24 cellular contexts compared by ENCODE assay signal in genomic region chr11:131246156-131246555, GRCh38.
"Had no signal": no experiment of that assay in that cellular context is flagged by ENCODE, and none has a peak within 500 bp of the region (broad histone marks: within the 10 kb centered on the region; RNA-seq: fewer than 3 reads in every experiment).

No MANE protein-coding gene starts in this region.

- DNase-seq: activated CD4-positive, alpha-beta T cell treated with anti-CD3 and anti-CD28 coated beads, Interleukin-2, amount 10 ng/mL, durations not matched to agents 24 days and 14 days; activated CD4-positive, CD25-positive, alpha-beta regulatory T cell treated with anti-CD3 and anti-CD28 coated beads, Interleukin-2, amount 50 U/mL, for 72 hours; activated CD8-positive, alpha-beta memory T cell treated with anti-CD3 and anti-CD28 coated beads, Interleukin-2, amount 50 U/mL, for 4 hours; activated effector memory CD4-positive, alpha-beta T cell treated with anti-CD3 and anti-CD28 coated beads, Interleukin-2, amount 50 U/mL, for 16 hours; activated naive CD8-positive, alpha-beta T cell treated with anti-CD3 and anti-CD28 coated beads for 36 hours; activated T-cell treated with anti-CD3 and anti-CD28 coated beads, Interleukin-2, amount 50 U/mL, for 1 hour; aorta; effector memory CD4-positive, alpha-beta T cell; sigmoid colon; stimulated activated CD4-positive, alpha-beta T cell treated with anti-CD3 and anti-CD28 coated beads, Interleukin-4, amount 100 ng/mL, for 24 hours; T-helper 17 cell; T1000 had no signal

- H3K4me3 ChIP-seq: adrenal gland, cardiac muscle cell, coronary artery, gastroesophageal sphincter, heart left ventricle, pancreas, psoas muscle, sigmoid colon, thyroid gland, upper lobe of left lung, vagina had no signal

- H3K9me3 ChIP-seq: adrenal gland, gastroesophageal sphincter, heart left ventricle, pancreas, psoas muscle, sigmoid colon, thyroid gland, upper lobe of left lung, vagina had no signal

- H3K27ac ChIP-seq: adrenal gland, cardiac muscle cell, coronary artery, gastroesophageal sphincter, heart left ventricle, pancreas, psoas muscle, thyroid gland, upper lobe of left lung, vagina, WERI-Rb-1 had no signal

- ATAC-seq: gastroesophageal sphincter; stimulated activated effector memory CD8-positive, alpha-beta T cell treated with anti-CD3 and anti-CD28 coated beads, Interleukin-12 subunit alpha, Interleukin-12 subunit beta, amount 100 ng/mL, for 72 hours; T-helper 17 cell had no signal

- H3K4me1 ChIP-seq: adrenal gland, pancreas, psoas muscle, upper lobe of left lung, vagina had no signal

- H3K36me3 ChIP-seq: adrenal gland, cardiac muscle cell, gastroesophageal sphincter, heart left ventricle, pancreas, sigmoid colon, thyroid gland, upper lobe of left lung, vagina, WERI-Rb-1 had no signal

- H3K27me3 ChIP-seq: adrenal gland, sigmoid colon, thyroid gland, upper lobe of left lung, vagina had no signal
